19 cellular contexts compared by ENCODE assay signal in genomic region chr15:100019601-100020000, GRCh38.
"Had no signal": no experiment of that assay in that cellular context is flagged by ENCODE, and none has a peak within 500 bp of the region (broad histone marks: within the 10 kb centered on the region; RNA-seq: fewer than 3 reads in every experiment).

No MANE protein-coding gene starts in this region.

- ATAC-seq: gastrocnemius medialis; left lobe of liver; stimulated activated naive CD8-positive, alpha-beta T cell treated with anti-CD3 and anti-CD28 coated beads, Interleukin-15, Interleukin-2, amounts not matched to agents 100 U/mL and 50 U/mL, for 24 hours had no signal

- H3K36me3 Mint-ChIP-seq: naive B cell; stimulated activated effector memory CD8-positive, alpha-beta T cell treated with anti-CD3 and anti-CD28 coated beads, Interleukin-12 subunit alpha, Interleukin-12 subunit beta, amount 100 ng/mL, for 72 hours had no signal

- H3K27ac Mint-ChIP-seq: naive B cell; stimulated activated effector memory CD8-positive, alpha-beta T cell treated with anti-CD3 and anti-CD28 coated beads, Interleukin-12 subunit alpha, Interleukin-12 subunit beta, amount 100 ng/mL, for 72 hours had no signal

- DNase-seq: caudate nucleus; effector memory CD4-positive, alpha-beta T cell; gastrocnemius medialis; heart right ventricle; hypothalamus; mammary epithelial cell; naive B cell; posterior cingulate gyrus; stimulated activated CD4-positive, alpha-beta T cell treated with anti-CD3 and anti-CD28 coated beads, Interleukin-4, amount 100 ng/mL, for 1 hour; stimulated activated CD8-positive, alpha-beta memory T cell treated with anti-CD3 and anti-CD28 coated beads, Interleukin-4, amount 100 ng/mL, for 48 hours; stimulated activated naive CD8-positive, alpha-beta T cell treated with anti-CD3 and anti-CD28 coated beads, Interleukin-15, Interleukin-2, amounts not matched to agents 100 U/mL and 50 U/mL, for 24 hours; transverse colon had no signal

- H3K9me3 ChIP-seq: esophagus muscularis mucosa, gastrocnemius medialis, heart right ventricle, thoracic aorta, transverse colon had no signal

- H3K4me3 ChIP-seq: esophagus muscularis mucosa, gastrocnemius medialis, heart right ventricle, smooth muscle cell, thoracic aorta, transverse colon had no signal

- H3K4me1 Mint-ChIP-seq: naive B cell; stimulated activated effector memory CD8-positive, alpha-beta T cell treated with anti-CD3 and anti-CD28 coated beads, Interleukin-12 subunit alpha, Interleukin-12 subunit beta, amount 100 ng/mL, for 72 hours had no signal

- H3K9me3 Mint-ChIP-seq: stimulated activated effector memory CD8-positive, alpha-beta T cell treated with anti-CD3 and anti-CD28 coated beads, Interleukin-12 subunit alpha, Interleukin-12 subunit beta, amount 100 ng/mL, for 72 hours had no signal

- H3K4me3 Mint-ChIP-seq: naive B cell; nephron; stimulated activated effector memory CD8-positive, alpha-beta T cell treated with anti-CD3 and anti-CD28 coated beads, Interleukin-12 subunit alpha, Interleukin-12 subunit beta, amount 100 ng/mL, for 72 hours had no signal

- H3K27ac ChIP-seq: epithelial cell of prostate, esophagus muscularis mucosa, thoracic aorta, transverse colon had no signal

- H3K4me1 ChIP-seq: transverse colon had no signal

- H3K27me3 ChIP-seq: esophagus muscularis mucosa, gastrocnemius medialis, heart right ventricle, transverse colon had no signal

- H3K36me3 ChIP-seq: esophagus muscularis mucosa, gastrocnemius medialis, heart right ventricle, thoracic aorta, transverse colon had no signal
